ENCODE assay signal across 19 cellular contexts in the genomic region with DNA sequence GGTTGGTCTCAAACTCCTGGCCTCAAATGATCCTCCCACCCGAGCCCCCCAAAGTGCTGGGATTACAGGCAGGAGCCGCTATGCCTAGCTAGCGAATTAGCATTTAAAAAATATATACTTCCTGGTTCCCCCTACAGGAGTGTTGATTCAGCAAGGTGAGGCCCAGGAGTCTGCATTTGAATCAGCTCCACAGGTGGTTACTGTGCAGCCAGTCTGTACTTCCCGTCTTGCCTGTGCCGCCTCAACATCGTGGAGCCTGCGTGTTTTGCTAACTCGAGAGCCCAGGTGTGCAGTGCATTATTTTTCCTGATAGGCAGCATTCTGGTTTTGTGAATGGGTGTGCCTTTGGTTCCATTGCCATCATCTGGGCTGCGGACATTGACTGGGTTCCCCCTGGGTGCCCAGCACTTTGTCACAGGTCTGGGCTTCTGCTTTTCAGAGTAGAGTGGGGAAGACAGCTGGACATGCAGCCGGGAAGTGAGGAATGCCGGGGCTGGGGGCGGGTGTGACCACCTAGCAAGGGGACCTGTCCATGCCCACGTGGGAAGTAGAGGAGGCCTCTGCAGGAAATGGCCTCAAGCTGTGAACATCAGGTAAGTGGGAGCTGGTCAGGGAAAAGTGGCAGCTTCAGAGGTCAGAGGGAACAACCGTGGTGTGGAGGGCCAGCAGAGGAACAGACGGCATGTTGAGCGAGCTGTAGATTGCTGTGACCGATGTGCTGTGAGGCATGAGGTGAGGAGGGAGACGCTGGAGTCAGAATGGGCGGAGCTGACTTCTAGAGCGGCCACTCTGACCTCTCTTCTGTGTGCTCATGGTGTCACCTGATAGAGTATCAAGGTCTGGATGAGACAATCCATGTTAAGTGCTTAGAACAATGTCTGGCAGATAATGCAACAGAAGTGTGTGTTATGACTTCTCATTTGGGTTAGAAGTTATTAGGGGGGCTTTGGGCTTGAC. TPM values are rescaled to one million over a fixed set of nuclear protein-coding genes. Genes with fewer than 3 reads are reported as not detected.
DNase-seq lines count a peak whose midpoint lies in the region; ATAC-seq and TF ChIP-seq lines count a peak whose summit lies in the region.
"Had no signal": no experiment of that assay in that cellular context is flagged by ENCODE, and none has a peak within 500 bp of the region (broad histone marks: within the 10 kb centered on the region; RNA-seq: fewer than 3 reads in every experiment).

No MANE protein-coding gene starts in this region.

- H3K36me3 ChIP-seq in CD8-positive, alpha-beta memory T cell (ENCODE audit: insufficient read depth, low read length), result no peaks in the 10 kb centered on the region
- H3K36me3 ChIP-seq in HUES64 (ENCODE audit: insufficient read depth, low read length), result peaks cover 15% of the 10 kb centered on the region; the same call in 1 of the 2 replicates

- H3K27ac Mint-ChIP-seq in CD8-positive, alpha-beta memory T cell, result peak overlapping the region in 3 of 8 donors; percentile 30 to 79 (median 32)
- peak overlapping the region; percentile 62 for H3K27ac Mint-ChIP-seq in nephron progenitor cell

- no peak overlapping the region for H3K4me3 ChIP-seq in CD8-positive, alpha-beta memory T cell (ENCODE audit: low read length)
- no peak overlapping the region for H3K4me3 ChIP-seq in HUES64 (ENCODE audit: low read length)
- H3K4me3 ChIP-seq: esophagus muscularis mucosa had no signal

- intact Hi-C loops in left ventricle myocardium superior (cut with micrococcal nuclease), result no loop called here

- H3K9me3 ChIP-seq in CD8-positive, alpha-beta memory T cell (ENCODE audit: low read length), result no peaks in the 10 kb centered on the region
- H3K9me3 ChIP-seq in HUES64 (ENCODE audit: insufficient read depth, low read depth, low read length), result no peaks in the 10 kb centered on the region
- H3K9me3 ChIP-seq: esophagus muscularis mucosa had no signal

- H3K4me1 Mint-ChIP-seq in CD8-positive, alpha-beta memory T cell, result peaks cover 13 to 21% (median 13%) of the 10 kb centered on the region in 3 donors
- H3K4me1 Mint-ChIP-seq in nephron progenitor cell, result peaks cover 36% of the 10 kb centered on the region

- peaks cover 3% of the 10 kb centered on the region for H3K4me1 ChIP-seq in CD8-positive, alpha-beta memory T cell (ENCODE audit: insufficient read depth, low read length)
- H3K4me1 ChIP-seq in HUES64 (ENCODE audit: insufficient read depth, low read length), result peaks cover 36% of the 10 kb centered on the region

- 70% methylated on average over 20 of the region's 20 CpGs for WGBS in HUES64

- peaks cover 0 to 1% (median 0%) of the 10 kb centered on the region in 5 donors for H3K9me3 Mint-ChIP-seq in CD8-positive, alpha-beta memory T cell
- no peaks in the 10 kb centered on the region for H3K9me3 Mint-ChIP-seq in nephron progenitor cell
- H3K9me3 Mint-ChIP-seq: activated T-cell treated with anti-CD3 and anti-CD28 coated beads, Interleukin-2, amount 50 U/mL, for 4 hours; brain had no signal

- peak overlapping the region; percentile 9 for H3K27ac ChIP-seq in CD8-positive, alpha-beta memory T cell (ENCODE audit: low read depth, low read length)
- H3K27ac ChIP-seq in HUES64 (ENCODE audit: low read depth, low read length), result peak overlapping the region; percentile 38
- H3K27ac ChIP-seq: esophagus muscularis mucosa had no signal

- no peak for TF ChIP-seq CTCF in nephron progenitor cell (IDR thresholded peaks at IDR 0.05)

- no peaks in the 10 kb centered on the region for H3K27me3 ChIP-seq in CD8-positive, alpha-beta memory T cell (ENCODE audit: insufficient read depth, low read length, poor library complexity, severe bottlenecking)
- no peaks in the 10 kb centered on the region for H3K27me3 ChIP-seq in HUES64 (ENCODE audit: insufficient read depth, low read length)
- H3K27me3 ChIP-seq: esophagus muscularis mucosa had no signal

- no peak overlapping the region for H3K4me3 Mint-ChIP-seq in CD8-positive, alpha-beta memory T cell
- no peak overlapping the region for H3K4me3 Mint-ChIP-seq in nephron progenitor cell
- H3K4me3 Mint-ChIP-seq: activated naive CD8-positive, alpha-beta T cell; activated T-cell treated with anti-CD3 and anti-CD28 coated beads, Interleukin-2, amount 50 U/mL, for 4 hours; brain had no signal

- POLR2A ChIA-PET in CD8-positive, alpha-beta memory T cell (lab: Charles Lee), result no interaction called here

- CTCF ChIA-PET in CD8-positive, alpha-beta memory T cell (lab: Charles Lee), result no interaction called here

- H3K36me3 Mint-ChIP-seq in CD8-positive, alpha-beta memory T cell, result peaks cover 0 to 59% (median 6%) of the 10 kb centered on the region in 3 donors
- H3K36me3 Mint-ChIP-seq in nephron progenitor cell (ENCODE audit: low read depth), result peaks cover 38% of the 10 kb centered on the region

- peak; percentile 76 for ATAC-seq in left ventricle myocardium superior
- ATAC-seq: activated T-cell treated with anti-CD3 and anti-CD28 coated beads, Interleukin-2, amount 50 U/mL, for 4 hours; sciatic nerve had no signal

- no peak for DNase-seq in CD8-positive, alpha-beta memory T cell
- no peak for DNase-seq in left ventricle myocardium superior
- peak; percentile 29 for DNase-seq in nephron progenitor cell
- no peak for DNase-seq in activated CD4-positive, alpha-beta T cell treated with anti-CD3 and anti-CD28 coated beads, Interleukin-2, amount 50 U/mL, for 48 hours
- DNase-seq in stimulated activated CD4-positive, alpha-beta T cell treated with anti-CD3 and anti-CD28 coated beads, Interleukin-2, amount 100 ng/mL, for 24 hours, result no peak
- DNase-seq in NCI-H128 (lab: John Stamatoyannopoulos, UW; ENCODE audit: unreplicated experiment), result no peak
- no peak for DNase-seq in stimulated activated naive CD4-positive, alpha-beta T cell treated with Interleukin-2 at 50 U/mL for 16 hours (lab: John Stamatoyannopoulos, UW)
- DNase-seq: activated CD4-positive, alpha-beta T cell treated with anti-CD3 and anti-CD28 coated beads, Interleukin-2, amount 50 U/mL, for 4 hours; activated T-cell treated with anti-CD3 and anti-CD28 coated beads, Interleukin-2, amount 50 U/mL, for 4 hours; MV-4-11; NCI-H2107; NCI-H774; nucleus accumbens; stimulated activated CD4-positive, alpha-beta T cell treated with anti-CD3 and anti-CD28 coated beads, Interleukin-1b, Interleukin-23, amount 100 ng/mL, for 48 hours had no signal

- H3K27me3 Mint-ChIP-seq in CD8-positive, alpha-beta memory T cell, result no peaks in the 10 kb centered on the region
- H3K27me3 Mint-ChIP-seq in nephron progenitor cell (ENCODE audit: low read depth, poor library complexity), result peaks cover 5% of the 10 kb centered on the region
- H3K27me3 Mint-ChIP-seq: activated naive CD8-positive, alpha-beta T cell had no signal

- peak overlapping the region; percentile 32; the same call in 1 of the 2 replicates for H3K9ac ChIP-seq in HUES64 (ENCODE audit: low read depth, low read length)

RNA-seq across cellular contexts. Expression of gene PPFIA1, which starts 42.2 kb away (rescaled TPM):
- 10 to 100 TPM; 39.9 to 44.4 TPM for total RNA-seq in CD8-positive, alpha-beta memory T cell
- polyA plus RNA-seq in CD8-positive, alpha-beta memory T cell, result 18.8 TPM
- 34.8 TPM for polyA plus RNA-seq in HUES64 (2013, experiment 1 of 2)
- 37.0 TPM for polyA plus RNA-seq in HUES64 (2013, experiment 2 of 2)
- total RNA-seq in left ventricle myocardium superior, result 46.8 TPM
